ENCODE assay signal across 15 cellular contexts in genomic region chr7:2228921-2229320, GRCh38.
"Had no signal": no experiment of that assay in that cellular context is flagged by ENCODE, and none has a peak within 500 bp of the region (broad histone marks: within the 10 kb centered on the region; RNA-seq: fewer than 3 reads in every experiment).

No MANE protein-coding gene starts in this region.

- H3K36me3 ChIP-seq: ovary had no signal

- H3K4me3 ChIP-seq: coronary artery, dorsolateral prefrontal cortex, gastrocnemius medialis, heart right ventricle, ovary had no signal

- ATAC-seq: esophagus mucosa; gastrocnemius medialis; heart right ventricle; naive thymus-derived CD4-positive, alpha-beta T cell; right cardiac atrium had no signal

- H3K9me3 ChIP-seq: gastrocnemius medialis, heart right ventricle, ovary had no signal

- H3K27me3 ChIP-seq: dorsolateral prefrontal cortex, gastrocnemius medialis, heart right ventricle, ovary had no signal

- H3K27ac ChIP-seq: coronary artery, dorsolateral prefrontal cortex, gastrocnemius medialis, heart right ventricle, ovary had no signal

- DNase-seq: dorsolateral prefrontal cortex; effector CD8-positive, alpha-beta T cell; gastrocnemius medialis; heart right ventricle; hypothalamus; kidney glomerular epithelial cell; mammary epithelial cell; naive thymus-derived CD4-positive, alpha-beta T cell; ovary; right cardiac atrium; small intestine; stimulated activated CD4-positive, alpha-beta T cell treated with anti-CD3 and anti-CD28 coated beads, Interleukin-12 subunit alpha, Interleukin-12 subunit beta, amount 100 ng/mL, for 4 hours; stimulated activated naive CD4-positive, alpha-beta T cell treated with Interleukin-2 at 50 U/mL for 16 hours had no signal
